ENCODE assay signal across 18 cellular contexts in the genomic region with DNA sequence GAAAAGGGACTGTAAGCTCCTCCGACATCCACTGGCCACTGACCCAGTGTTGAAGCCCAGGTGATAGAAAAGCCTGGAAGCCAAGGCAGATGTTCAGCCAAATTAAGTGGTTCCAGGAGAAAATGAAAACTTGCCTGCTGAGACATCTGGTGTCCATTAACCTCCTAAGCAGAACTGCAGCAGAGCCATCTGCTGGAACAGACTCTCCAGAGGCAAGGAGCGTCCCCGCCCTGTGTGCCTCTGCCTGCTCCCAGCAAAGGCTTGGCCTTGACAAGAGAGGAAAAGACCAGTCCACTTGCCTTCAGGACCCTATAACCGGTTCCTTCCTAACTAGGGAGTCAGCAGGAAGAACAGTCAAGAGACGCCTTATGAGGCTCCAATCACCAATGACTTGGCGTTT. TPM values are rescaled to one million over a fixed set of nuclear protein-coding genes. Genes with fewer than 3 reads are reported as not detected.
DNase-seq lines count a peak whose midpoint lies in the region; ATAC-seq, FAIRE-seq and TF ChIP-seq lines count a peak whose summit lies in the region.
"Had no signal": no experiment of that assay in that cellular context is flagged by ENCODE, and none has a peak within 500 bp of the region (broad histone marks: within the 10 kb centered on the region; RNA-seq: fewer than 3 reads in every experiment).

No MANE protein-coding gene starts in this region.

- H3K9me3 ChIP-seq in BE2C, result no peaks in the 10 kb centered on the region
- H3K9me3 ChIP-seq: esophagus squamous epithelium, ovary had no signal

- intact Hi-C loops in dorsolateral prefrontal cortex (cut with DNase I), result no loop called here

- TF ChIP-seq POLR2A in H54 (IDR thresholded peaks at IDR 0.05; ENCODE audit: low read depth, low read length), result no peak

- H3K4me1 ChIP-seq in BE2C, result peaks cover 8% of the 10 kb centered on the region
- H3K4me1 ChIP-seq: esophagus squamous epithelium had no signal

- peak overlapping the region in 54 of 59 donors; percentile 4 to 96 (median 84) for H3K27ac ChIP-seq in dorsolateral prefrontal cortex
- H3K27ac ChIP-seq: esophagus squamous epithelium, ovary, VCaP had no signal

- TF ChIP-seq CTCF in BE2C (IDR thresholded peaks at IDR 0.05; ENCODE audit: low read depth, low read length) (no peak), dorsolateral prefrontal cortex (IDR thresholded peaks at IDR 0.05 in 54 of 56, conservative IDR thresholded peaks at IDR 0.05 in 2 of 56; ENCODE audit: low read depth in 1 of 56, partially characterized antibody in 56 of 56) (peak in 7 of 56 donors; percentile 12 to 24 (median 20))

- FAIRE-seq in H54 (lab: Jason Lieb, UNC), result no peak
- FAIRE-seq: RCC 7860 had no signal

- no peaks in the 10 kb centered on the region for H3K36me3 ChIP-seq in BE2C
- H3K36me3 ChIP-seq: esophagus squamous epithelium, ovary had no signal

- no peak for ATAC-seq in HG02938 (IDR thresholded peaks at IDR 0.05; ENCODE audit: unreplicated experiment)
- ATAC-seq: activated T-helper 17 cell treated with anti-CD3 and anti-CD28 coated beads, Interleukin-2, amount 50 U/mL, for 72 hours; left cardiac atrium had no signal

- no peaks in the 10 kb centered on the region for H3K27me3 ChIP-seq in BE2C
- H3K27me3 ChIP-seq in dorsolateral prefrontal cortex, result no peaks in the 10 kb centered on the region
- H3K27me3 ChIP-seq: esophagus squamous epithelium, ovary had no signal

- DNase-seq in BE2C (peak; percentile 63), NCI-H2171 (lab: John Stamatoyannopoulos, UW) (peak; percentile 42), dorsolateral prefrontal cortex (no peak), midbrain (lab: John Stamatoyannopoulos, UW) (peak; percentile 22), occipital lobe (lab: John Stamatoyannopoulos, UW) (no peak), H54 (ENCODE audit: insufficient read length, low spot score) (no peak), activated T-cell treated with anti-CD3 and anti-CD28 coated beads for 4 hours (no peak)
- DNase-seq: activated CD8-positive, alpha-beta memory T cell treated with anti-CD3 and anti-CD28 coated beads for 24 hours; aorta; esophagus squamous epithelium; left cardiac atrium; NCI-H146; ovary; stimulated activated CD4-positive, alpha-beta T cell treated with anti-CD3 and anti-CD28 coated beads, Interleukin-4, amount 100 ng/mL, for 1 hour had no signal

- no peak overlapping the region for H3K4me3 ChIP-seq in BE2C (ENCODE audit: low read depth, low read length)
- no peak overlapping the region for H3K4me3 ChIP-seq in dorsolateral prefrontal cortex
- H3K4me3 ChIP-seq: esophagus squamous epithelium, ovary had no signal

RNA-seq across cellular contexts. Expression of gene SRGAP3, which starts 48.2 kb away (rescaled TPM):
- 5.0 TPM for polyA plus RNA-seq in BE2C (2012; ENCODE audit: insufficient read depth, insufficient read length, low read depth)
- 100 to 1,000 TPM in 114 of 120 experiments, 10 to 100 TPM in 6; 93.9 to 187 (median 139) TPM for total RNA-seq in dorsolateral prefrontal cortex
- total RNA-seq in occipital lobe, result 89.5 TPM

Comparison
In these comparisons a context has a peak if more than half of its experiments do, and no peak if none do; other contexts are left out.
1. DNase-seq: peak in BE2C (single experiment), NCI-H2171 (single experiment) and midbrain (single experiment); none in dorsolateral prefrontal cortex (0 of 10), occipital lobe (single experiment), H54 (single experiment) and activated T-cell treated with anti-CD3 and anti-CD28 coated beads for 4 hours (single experiment).